In the genomic region with DNA sequence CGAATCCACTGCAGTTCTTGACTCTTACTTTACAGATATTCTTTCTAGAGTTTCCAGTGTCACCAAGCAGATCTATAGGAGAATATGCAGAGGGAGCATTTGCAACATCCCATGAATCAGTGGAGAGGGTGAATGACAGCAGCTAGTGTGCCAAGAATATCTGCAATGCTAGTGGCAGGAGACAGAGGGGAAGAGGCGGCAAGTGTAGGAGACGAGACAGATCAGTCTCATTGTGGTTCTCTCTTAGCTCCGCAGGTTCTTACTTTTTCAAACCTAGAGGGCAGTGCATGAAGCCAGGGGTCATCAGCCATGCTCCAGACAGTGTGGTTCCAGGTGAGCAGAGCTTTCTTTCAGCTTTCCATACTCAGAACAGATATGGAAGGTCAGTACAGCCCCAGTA, we compare ENCODE assay signal across 7 cellular contexts. TPM values are rescaled to one million over a fixed set of nuclear protein-coding genes. Genes with fewer than 3 reads are reported as not detected.
DNase-seq lines count a peak whose midpoint lies in the region; ATAC-seq and TF ChIP-seq lines count a peak whose summit lies in the region.
"Had no signal": no experiment of that assay in that cellular context is flagged by ENCODE, and none has a peak within 500 bp of the region (broad histone marks: within the 10 kb centered on the region; RNA-seq: fewer than 3 reads in every experiment).

No MANE protein-coding gene starts in this region.

- intact Hi-C loops in adrenal gland (cut with DNase I), result loop anchor here in 1 of 2 donors (2.0 kb wide), 1 partner anchor 49 kb away; no protein-coding TSS in a partner anchor
- intact Hi-C loops in lower leg skin (cut with DNase I; ENCODE audit: low total_unique reads), result no loop called here

- peak; percentile 7 for ATAC-seq in GM19455 (IDR thresholded peaks at IDR 0.05; ENCODE audit: unreplicated experiment)
- ATAC-seq in GM18517 (IDR thresholded peaks at IDR 0.05; ENCODE audit: unreplicated experiment), result no peak

- TF ChIP-seq CTCF in adrenal gland (IDR thresholded peaks at IDR 0.05) (no peak), lower leg skin (IDR thresholded peaks at IDR 0.05) (no peak)

- DNase-seq in adrenal gland, result no peak
- no peak for DNase-seq in lower leg skin (ENCODE audit: low spot score in 2 of 2)
- no peak for DNase-seq in DMS 273 treated with DMSO at 0.1 percent for 48 hours (lab: John Stamatoyannopoulos, UW)

- H3K36me3 ChIP-seq in adrenal gland (replicated peaks in 1 of 2) (peaks cover 0 to 8% of the 10 kb centered on the region in 2 donors), muscle layer of duodenum (ENCODE audit: control insufficient read depth in 1 of 2, insufficient read depth in 2 of 2, low read length in 2 of 2) (peaks cover 21 to 31% of the 10 kb centered on the region in 2 donors)

- H3K9me3 ChIP-seq in adrenal gland (replicated peaks in 1 of 3) (no peaks in the 10 kb centered on the region), muscle layer of duodenum (ENCODE audit: control insufficient read depth in 1 of 2, low read length in 2 of 2) (no peaks in the 10 kb centered on the region)

- H3K4me3 ChIP-seq in adrenal gland (peak overlapping the region in 3 of 4 donors; percentile 50 to 69 (median 69)), muscle layer of duodenum (ENCODE audit: low read depth in 1 of 2, low read length in 2 of 2) (peak overlapping the region; percentile 85 to 95), lower leg skin (ENCODE audit: low read depth, poor library complexity, severe bottlenecking) (no peak overlapping the region)
- H3K4me3 ChIP-seq: SK-N-MC had no signal

- H3K27me3 ChIP-seq in adrenal gland, result no peaks in the 10 kb centered on the region
- no peaks in the 10 kb centered on the region for H3K27me3 ChIP-seq in muscle layer of duodenum (ENCODE audit: low read depth, low read length)

- H3K4me1 ChIP-seq in adrenal gland (replicated peaks in 1 of 2) (peaks cover 4 to 6% of the 10 kb centered on the region in 2 donors), muscle layer of duodenum (ENCODE audit: control insufficient read depth in 1 of 2, insufficient read depth in 2 of 2, low read length in 2 of 2) (peaks cover 4 to 7% of the 10 kb centered on the region in 2 donors)

- H3K27ac ChIP-seq in adrenal gland (no peak overlapping the region), muscle layer of duodenum (ENCODE audit: low read length) (peak overlapping the region; percentile 66)
- H3K27ac ChIP-seq: SK-N-MC had no signal

- WGBS in adrenal gland, 4 donors, result 48 to 57% (median 53%) methylated on average over 4 of the region's 4 CpGs
- 24 to 35% methylated on average over 4 of the region's 4 CpGs for WGBS in lower leg skin, 2 donors

- TF ChIP-seq POLR2A in adrenal gland (IDR thresholded peaks at IDR 0.05) (no peak), lower leg skin (IDR thresholded peaks at IDR 0.05) (no peak)

RNA-seq across cellular contexts. Expression of a gene that starts 0.7 kb away (rescaled TPM):
- total RNA-seq in adrenal gland, result 10 to 100 TPM in 1 of 8 donors, 1 to 10 TPM in 6, under 1 TPM in 1; 0.79 to 11.0 (median 6.9) TPM
- polyA plus RNA-seq in adrenal gland, result 1 to 10 TPM in 2 of 3 donors, under 1 TPM in 1; 0.77 to 4.9 (median 1.2) TPM
- 1 to 10 TPM; 4.0 to 6.0 (median 5.2) TPM for total RNA-seq in lower leg skin

RNA-seq across cellular contexts. Expression of a gene that starts 20.5 kb away (rescaled TPM):
- total RNA-seq in adrenal gland (1,000 to 10,000 TPM in 4 of 8 donors, 100 to 1,000 TPM in 4; 235 to 1,616 (median 825) TPM), lower leg skin (100 to 1,000 TPM; 452 to 555 (median 498) TPM)
- polyA plus RNA-seq in adrenal gland, result 1,000 to 10,000 TPM in 2 of 3 donors, 100 to 1,000 TPM in 1; 803 to 2,243 (median 2,022) TPM

RNA-seq across cellular contexts. Expression of a gene that starts 28.2 kb away (rescaled TPM):
- total RNA-seq in adrenal gland (10 to 100 TPM in 1 of 8 donors, 1 to 10 TPM in 6, under 1 TPM in 1; 0.97 to 10.1 (median 4.2) TPM), lower leg skin (1 to 10 TPM in 1 of 4 donors, under 1 TPM in 3; 0.51 to 1.0 (median 0.76) TPM)
- 1 to 10 TPM; 1.3 to 2.6 (median 2.5) TPM for polyA plus RNA-seq in adrenal gland

RNA-seq across cellular contexts. Expression of a gene that starts 47.1 kb away (rescaled TPM):
- 10 to 100 TPM in 6 of 8 donors, 1 to 10 TPM in 2; 9.1 to 22.1 (median 17.5) TPM for total RNA-seq in adrenal gland
- 10 to 100 TPM; 15.8 to 30.1 (median 16.7) TPM for polyA plus RNA-seq in adrenal gland
- total RNA-seq in lower leg skin, result 10 to 100 TPM in 3 of 4 donors, 1 to 10 TPM in 1; 7.8 to 13.9 (median 12.6) TPM
